In genomic region chr19:27793128-27793643, GRCh38 we compare ENCODE assay signal across 1 cellular context.
A peak's percentile ranks its signal among the peaks of the same experiment; 100 is the strongest.
TF ChIP-seq lines count a peak whose summit lies in the region.

No MANE protein-coding gene starts in this region.

TF ChIP-seq in HepG2, 621 proteins besides CTCF, POLR2A, EP300 and RAD21 (continued from another document):
- TF ChIP-seq POGK (CRISPR knock-in tag; conservative IDR thresholded peaks at IDR 0.05), result peak; percentile 16; the same call in 1 of the 2 replicates
- TF ChIP-seq ZNF337 (CRISPR knock-in tag; IDR thresholded peaks at IDR 0.05; ENCODE audit: borderline replicate concordance, low read depth), result no peak
- no peak for TF ChIP-seq RXRB (CRISPR knock-in tag; IDR thresholded peaks at IDR 0.05; ENCODE audit: borderline replicate concordance)
- peak; percentile 3 for TF ChIP-seq ZNF883 (CRISPR knock-in tag; IDR thresholded peaks at IDR 0.05; ENCODE audit: not compliant biosample characterization)
- TF ChIP-seq PHF8 (CRISPR knock-in tag; IDR thresholded peaks at IDR 0.05), result 0 out of 2 replicates have a peak, but pooled peaks have one; percentile 5
- TF ChIP-seq SOX13 (IDR thresholded peaks at IDR 0.05), result no peak
- TF ChIP-seq SOX13 (CRISPR knock-in tag; conservative IDR thresholded peaks at IDR 0.05 in 1 of 2, IDR thresholded peaks at IDR 0.05 in 1 of 2), result peak in 1 of 2 experiments; percentile 47; a peak in 2 of 4 replicates
- TF ChIP-seq, protein P1, sequence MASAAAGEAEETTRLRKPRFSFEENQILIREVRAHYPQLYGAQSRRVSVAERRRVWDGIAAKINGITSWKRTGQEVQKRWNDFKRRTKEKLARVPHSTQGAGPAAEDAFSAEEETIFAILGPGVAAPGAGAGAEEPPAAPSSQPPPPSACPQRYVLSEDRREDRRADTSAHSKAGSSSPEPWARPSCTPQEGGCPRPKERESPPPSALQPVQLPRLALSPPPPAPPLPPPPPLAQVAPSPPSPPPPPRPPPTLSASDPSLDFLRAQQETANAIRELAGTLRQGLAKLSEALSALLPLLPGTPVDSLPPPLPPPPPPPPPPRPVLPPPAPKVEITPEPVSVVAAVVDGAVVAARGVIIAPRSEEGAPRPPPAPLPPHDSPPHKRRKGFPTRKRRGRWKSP (CRISPR knock-in tag; IDR thresholded peaks at IDR 0.05), result peak; percentile 49; the same call in 1 of the 2 replicates
- TF ChIP-seq HDAC1 (CRISPR knock-in tag; IDR thresholded peaks at IDR 0.05), result peak; percentile 37; the same call in 1 of the 2 replicates
